Comparison of ENCODE assay signal across 1 cellular context in genomic region chr1:69157046-69157756, GRCh38.
TF ChIP-seq lines count a peak whose summit lies in the region.

No MANE protein-coding gene starts in this region.

TF ChIP-seq in WTC11, 78 proteins besides CTCF, POLR2A, EP300 and RAD21 (continued from another document):
- no peak for TF ChIP-seq ZBTB43 (CRISPR knock-in tag; IDR thresholded peaks at IDR 0.05)
- TF ChIP-seq NFYB (CRISPR knock-in tag; conservative IDR thresholded peaks at IDR 0.05; ENCODE audit: low read depth): no peak
